Comparison of ENCODE assay signal across 1 cellular context in the genomic region with DNA sequence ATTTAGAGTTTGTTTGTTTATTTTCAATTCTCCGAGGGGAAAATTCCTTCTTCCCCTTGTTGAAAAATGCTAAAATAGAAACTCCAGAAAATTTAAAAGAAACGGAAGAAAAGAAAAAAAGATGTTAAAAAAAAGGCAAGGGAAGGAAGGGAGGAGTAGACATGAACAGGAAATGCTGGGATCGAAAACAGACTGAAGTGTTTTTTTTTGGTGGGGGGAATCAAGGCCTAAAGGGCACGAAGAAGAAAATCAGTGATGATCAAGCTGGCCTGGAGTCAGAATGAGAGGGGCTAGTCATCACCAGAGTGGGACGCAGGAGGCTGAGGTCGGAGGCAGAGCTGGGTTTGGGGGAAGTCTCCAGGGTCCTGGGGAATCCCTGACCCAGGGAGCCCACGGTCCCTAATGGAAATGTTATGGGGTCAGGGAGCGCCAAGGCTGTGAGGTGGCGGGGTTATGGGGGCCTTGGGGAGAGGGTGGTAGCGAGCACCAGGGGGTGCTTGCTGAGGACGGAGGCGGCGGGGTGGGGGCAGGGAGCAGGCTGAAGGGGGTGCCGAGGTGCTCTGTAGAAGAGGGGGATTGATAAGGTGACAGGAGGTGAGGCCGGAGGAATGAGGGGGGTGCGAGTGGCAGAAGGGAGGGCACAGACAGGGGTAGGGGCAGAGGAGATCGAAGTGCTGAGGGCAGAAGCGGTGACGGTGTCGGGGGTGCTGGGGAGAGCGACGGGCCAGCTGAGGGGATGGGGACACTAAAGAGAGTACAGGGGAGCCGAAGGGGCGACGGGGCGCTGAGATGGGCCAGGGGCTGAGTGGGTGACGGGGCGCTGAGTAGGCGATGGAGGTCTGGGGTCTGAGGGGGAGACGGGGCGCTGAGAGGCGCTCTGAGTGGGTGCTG.
TF ChIP-seq lines count a peak whose summit lies in the region.

No MANE protein-coding gene starts in this region.

TF ChIP-seq in endothelial cell of umbilical vein, 7 proteins besides CTCF, POLR2A, EP300 and RAD21:
- no peak for TF ChIP-seq JUN (IDR thresholded peaks at IDR 0.05; ENCODE audit: borderline replicate concordance, insufficient read depth, insufficient read length, low read depth)
- TF ChIP-seq MYC (IDR thresholded peaks at IDR 0.05; ENCODE audit: low read depth, low read length), result no peak
- TF ChIP-seq, protein P1, sequence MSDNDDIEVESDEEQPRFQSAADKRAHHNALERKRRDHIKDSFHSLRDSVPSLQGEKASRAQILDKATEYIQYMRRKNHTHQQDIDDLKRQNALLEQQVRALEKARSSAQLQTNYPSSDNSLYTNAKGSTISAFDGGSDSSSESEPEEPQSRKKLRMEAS (IDR thresholded peaks at IDR 0.05; ENCODE audit: insufficient read depth, insufficient read length), result no peak
- TF ChIP-seq GATA2 (IDR thresholded peaks at IDR 0.05; ENCODE audit: insufficient read depth, insufficient read length, low read depth, low read length), result no peak
- no peak for TF ChIP-seq FOS (IDR thresholded peaks at IDR 0.05; ENCODE audit: borderline replicate concordance, insufficient read depth, low read length)
- TF ChIP-seq POLR2AphosphoS5 (IDR thresholded peaks at IDR 0.05; ENCODE audit: insufficient read depth, low read depth, low read length), result no peak
